1 cellular context compared by ENCODE assay signal in the genomic region with DNA sequence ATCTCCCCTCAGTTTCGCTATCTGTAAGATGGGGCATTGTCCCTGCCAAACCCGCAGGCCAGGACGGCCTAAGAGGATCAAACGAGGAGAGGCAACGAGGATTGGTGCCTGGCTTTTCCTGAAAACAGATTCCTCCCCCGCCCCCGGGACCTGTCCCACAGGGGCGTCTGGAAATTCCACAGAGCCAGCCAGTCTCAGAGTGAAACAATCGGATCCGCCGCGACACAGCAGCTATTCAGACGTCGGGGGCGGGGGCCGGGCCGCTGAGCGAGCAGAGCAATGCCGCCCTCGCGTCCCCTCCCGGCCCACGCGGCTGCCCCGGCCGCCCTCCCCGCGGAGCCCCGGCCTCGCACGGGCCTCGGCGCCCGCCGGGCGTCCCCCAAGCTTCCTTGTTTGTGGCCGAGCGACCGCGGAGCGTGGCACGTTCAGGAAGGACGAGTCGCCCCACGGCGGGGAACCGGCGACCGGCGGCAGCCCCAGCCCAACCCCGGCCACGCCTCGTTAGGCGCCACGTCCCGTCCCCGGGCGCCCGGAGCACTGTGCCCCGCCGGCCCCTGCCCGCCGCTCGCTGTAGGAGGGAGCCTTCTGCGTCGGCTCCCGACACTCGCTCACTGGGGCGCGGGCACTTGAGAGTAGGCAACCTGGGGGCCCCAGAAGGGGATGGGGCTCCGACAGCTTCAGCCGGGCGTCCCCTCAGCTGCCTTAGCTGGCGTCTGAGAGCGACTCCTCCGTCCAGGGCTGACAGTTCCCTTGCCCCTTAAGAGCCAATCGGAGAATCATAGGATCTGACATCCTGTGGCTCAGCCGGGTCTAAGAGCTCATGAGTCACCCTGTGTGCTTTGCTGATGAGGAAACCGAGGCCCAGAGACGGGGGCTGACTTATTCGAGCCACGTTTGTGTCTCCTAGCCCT.
A peak's percentile ranks its signal among the peaks of the same experiment; 100 is the strongest.
TF ChIP-seq lines count a peak whose summit lies in the region.

No MANE protein-coding gene starts in this region.

TF ChIP-seq in GM12878, 131 proteins besides CTCF, POLR2A, EP300 and RAD21 (continues in another document):
- TF ChIP-seq GATAD2B (conservative IDR thresholded peaks at IDR 0.05; ENCODE audit: low read depth) = 0 out of 2 replicates have a peak, but pooled peaks have one; percentile 26
- no peak for TF ChIP-seq POLR2AphosphoS5 (IDR thresholded peaks at IDR 0.05; ENCODE audit: low read length)
- TF ChIP-seq, protein P1, sequence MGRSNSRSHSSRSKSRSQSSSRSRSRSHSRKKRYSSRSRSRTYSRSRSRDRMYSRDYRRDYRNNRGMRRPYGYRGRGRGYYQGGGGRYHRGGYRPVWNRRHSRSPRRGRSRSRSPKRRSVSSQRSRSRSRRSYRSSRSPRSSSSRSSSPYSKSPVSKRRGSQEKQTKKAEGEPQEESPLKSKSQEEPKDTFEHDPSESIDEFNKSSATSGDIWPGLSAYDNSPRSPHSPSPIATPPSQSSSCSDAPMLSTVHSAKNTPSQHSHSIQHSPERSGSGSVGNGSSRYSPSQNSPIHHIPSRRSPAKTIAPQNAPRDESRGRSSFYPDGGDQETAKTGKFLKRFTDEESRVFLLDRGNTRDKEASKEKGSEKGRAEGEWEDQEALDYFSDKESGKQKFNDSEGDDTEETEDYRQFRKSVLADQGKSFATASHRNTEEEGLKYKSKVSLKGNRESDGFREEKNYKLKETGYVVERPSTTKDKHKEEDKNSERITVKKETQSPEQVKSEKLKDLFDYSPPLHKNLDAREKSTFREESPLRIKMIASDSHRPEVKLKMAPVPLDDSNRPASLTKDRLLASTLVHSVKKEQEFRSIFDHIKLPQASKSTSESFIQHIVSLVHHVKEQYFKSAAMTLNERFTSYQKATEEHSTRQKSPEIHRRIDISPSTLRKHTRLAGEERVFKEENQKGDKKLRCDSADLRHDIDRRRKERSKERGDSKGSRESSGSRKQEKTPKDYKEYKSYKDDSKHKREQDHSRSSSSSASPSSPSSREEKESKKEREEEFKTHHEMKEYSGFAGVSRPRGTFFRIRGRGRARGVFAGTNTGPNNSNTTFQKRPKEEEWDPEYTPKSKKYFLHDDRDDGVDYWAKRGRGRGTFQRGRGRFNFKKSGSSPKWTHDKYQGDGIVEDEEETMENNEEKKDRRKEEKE (IDR thresholded peaks at IDR 0.05) = 0 out of 2 replicates have a peak, but pooled peaks have one; percentile 48
- no peak for TF ChIP-seq ZNF207 (IDR thresholded peaks at IDR 0.05; ENCODE audit: borderline replicate concordance)
- TF ChIP-seq, protein P2, sequence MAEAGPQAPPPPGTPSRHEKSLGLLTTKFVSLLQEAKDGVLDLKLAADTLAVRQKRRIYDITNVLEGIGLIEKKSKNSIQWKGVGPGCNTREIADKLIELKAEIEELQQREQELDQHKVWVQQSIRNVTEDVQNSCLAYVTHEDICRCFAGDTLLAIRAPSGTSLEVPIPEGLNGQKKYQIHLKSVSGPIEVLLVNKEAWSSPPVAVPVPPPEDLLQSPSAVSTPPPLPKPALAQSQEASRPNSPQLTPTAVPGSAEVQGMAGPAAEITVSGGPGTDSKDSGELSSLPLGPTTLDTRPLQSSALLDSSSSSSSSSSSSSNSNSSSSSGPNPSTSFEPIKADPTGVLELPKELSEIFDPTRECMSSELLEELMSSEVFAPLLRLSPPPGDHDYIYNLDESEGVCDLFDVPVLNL (IDR thresholded peaks at IDR 0.05; ENCODE audit: low read depth, low read length) = no peak
- no peak for TF ChIP-seq HCFC1 (IDR thresholded peaks at IDR 0.05; ENCODE audit: low read length)
- peak; percentile 56 for TF ChIP-seq SUZ12 (IDR thresholded peaks at IDR 0.05; ENCODE audit: unreplicated experiment)
- TF ChIP-seq, protein P3, sequence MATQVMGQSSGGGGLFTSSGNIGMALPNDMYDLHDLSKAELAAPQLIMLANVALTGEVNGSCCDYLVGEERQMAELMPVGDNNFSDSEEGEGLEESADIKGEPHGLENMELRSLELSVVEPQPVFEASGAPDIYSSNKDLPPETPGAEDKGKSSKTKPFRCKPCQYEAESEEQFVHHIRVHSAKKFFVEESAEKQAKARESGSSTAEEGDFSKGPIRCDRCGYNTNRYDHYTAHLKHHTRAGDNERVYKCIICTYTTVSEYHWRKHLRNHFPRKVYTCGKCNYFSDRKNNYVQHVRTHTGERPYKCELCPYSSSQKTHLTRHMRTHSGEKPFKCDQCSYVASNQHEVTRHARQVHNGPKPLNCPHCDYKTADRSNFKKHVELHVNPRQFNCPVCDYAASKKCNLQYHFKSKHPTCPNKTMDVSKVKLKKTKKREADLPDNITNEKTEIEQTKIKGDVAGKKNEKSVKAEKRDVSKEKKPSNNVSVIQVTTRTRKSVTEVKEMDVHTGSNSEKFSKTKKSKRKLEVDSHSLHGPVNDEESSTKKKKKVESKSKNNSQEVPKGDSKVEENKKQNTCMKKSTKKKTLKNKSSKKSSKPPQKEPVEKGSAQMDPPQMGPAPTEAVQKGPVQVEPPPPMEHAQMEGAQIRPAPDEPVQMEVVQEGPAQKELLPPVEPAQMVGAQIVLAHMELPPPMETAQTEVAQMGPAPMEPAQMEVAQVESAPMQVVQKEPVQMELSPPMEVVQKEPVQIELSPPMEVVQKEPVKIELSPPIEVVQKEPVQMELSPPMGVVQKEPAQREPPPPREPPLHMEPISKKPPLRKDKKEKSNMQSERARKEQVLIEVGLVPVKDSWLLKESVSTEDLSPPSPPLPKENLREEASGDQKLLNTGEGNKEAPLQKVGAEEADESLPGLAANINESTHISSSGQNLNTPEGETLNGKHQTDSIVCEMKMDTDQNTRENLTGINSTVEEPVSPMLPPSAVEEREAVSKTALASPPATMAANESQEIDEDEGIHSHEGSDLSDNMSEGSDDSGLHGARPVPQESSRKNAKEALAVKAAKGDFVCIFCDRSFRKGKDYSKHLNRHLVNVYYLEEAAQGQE (IDR thresholded peaks at IDR 0.05; ENCODE audit: low read depth, low read length) = no peak
- peak; percentile 58; the same call in 1 of the 2 replicates for TF ChIP-seq PAX5 (IDR thresholded peaks at IDR 0.05; ENCODE audit: borderline replicate concordance, low read depth, low read length)
- TF ChIP-seq RUNX3 (IDR thresholded peaks at IDR 0.05; ENCODE audit: low read length) = no peak
- TF ChIP-seq SMARCA5 (IDR thresholded peaks at IDR 0.05) = no peak
- TF ChIP-seq FOS (IDR thresholded peaks at IDR 0.05; ENCODE audit: borderline replicate concordance, extremely low read depth, insufficient read length) = no peak
- no peak for TF ChIP-seq NR2C2 (IDR thresholded peaks at IDR 0.05; ENCODE audit: borderline replicate concordance, control insufficient read depth, insufficient read length, low read depth)
- no peak for TF ChIP-seq YY1 (IDR thresholded peaks at IDR 0.05; ENCODE audit: low read depth, low read length)
- TF ChIP-seq SIN3A (IDR thresholded peaks at IDR 0.05; ENCODE audit: low read depth, low read length) = no peak
- TF ChIP-seq MTA2 (IDR thresholded peaks at IDR 0.05; ENCODE audit: low read depth) = no peak
- no peak for TF ChIP-seq TBL1XR1 (IDR thresholded peaks at IDR 0.05; ENCODE audit: low read depth, low read length)
- no peak for TF ChIP-seq WRNIP1 (IDR thresholded peaks at IDR 0.05; ENCODE audit: borderline replicate concordance, low read depth, low read length)
- no peak for TF ChIP-seq SMAD5 (IDR thresholded peaks at IDR 0.05; ENCODE audit: low read depth)
- TF ChIP-seq MXI1 (IDR thresholded peaks at IDR 0.05; ENCODE audit: low read depth, low read length) = no peak
- TF ChIP-seq, protein P4, sequence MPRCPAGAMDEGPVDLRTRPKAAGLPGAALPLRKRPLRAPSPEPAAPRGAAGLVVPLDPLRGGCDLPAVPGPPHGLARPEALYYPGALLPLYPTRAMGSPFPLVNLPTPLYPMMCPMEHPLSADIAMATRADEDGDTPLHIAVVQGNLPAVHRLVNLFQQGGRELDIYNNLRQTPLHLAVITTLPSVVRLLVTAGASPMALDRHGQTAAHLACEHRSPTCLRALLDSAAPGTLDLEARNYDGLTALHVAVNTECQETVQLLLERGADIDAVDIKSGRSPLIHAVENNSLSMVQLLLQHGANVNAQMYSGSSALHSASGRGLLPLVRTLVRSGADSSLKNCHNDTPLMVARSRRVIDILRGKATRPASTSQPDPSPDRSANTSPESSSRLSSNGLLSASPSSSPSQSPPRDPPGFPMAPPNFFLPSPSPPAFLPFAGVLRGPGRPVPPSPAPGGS (IDR thresholded peaks at IDR 0.05; ENCODE audit: borderline replicate concordance, insufficient read depth, low read depth, low read length, poor library complexity, severe bottlenecking) = no peak
- TF ChIP-seq IKZF1 (conservative IDR thresholded peaks at IDR 0.05) = peak; percentile 71
- TF ChIP-seq ZSCAN29 (IDR thresholded peaks at IDR 0.05) = no peak
- peak in 1 of 2 experiments; percentile 14; a peak in 1 of 4 replicates for TF ChIP-seq IKZF2 (IDR thresholded peaks at IDR 0.05)
- TF ChIP-seq POLR2AphosphoS2 (IDR thresholded peaks at IDR 0.05; ENCODE audit: low read depth, low read length) = no peak
- TF ChIP-seq, protein P5, sequence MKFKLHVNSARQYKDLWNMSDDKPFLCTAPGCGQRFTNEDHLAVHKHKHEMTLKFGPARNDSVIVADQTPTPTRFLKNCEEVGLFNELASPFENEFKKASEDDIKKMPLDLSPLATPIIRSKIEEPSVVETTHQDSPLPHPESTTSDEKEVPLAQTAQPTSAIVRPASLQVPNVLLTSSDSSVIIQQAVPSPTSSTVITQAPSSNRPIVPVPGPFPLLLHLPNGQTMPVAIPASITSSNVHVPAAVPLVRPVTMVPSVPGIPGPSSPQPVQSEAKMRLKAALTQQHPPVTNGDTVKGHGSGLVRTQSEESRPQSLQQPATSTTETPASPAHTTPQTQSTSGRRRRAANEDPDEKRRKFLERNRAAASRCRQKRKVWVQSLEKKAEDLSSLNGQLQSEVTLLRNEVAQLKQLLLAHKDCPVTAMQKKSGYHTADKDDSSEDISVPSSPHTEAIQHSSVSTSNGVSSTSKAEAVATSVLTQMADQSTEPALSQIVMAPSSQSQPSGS (IDR thresholded peaks at IDR 0.05; ENCODE audit: low read length) = no peak
- no peak for TF ChIP-seq ZNF384 (IDR thresholded peaks at IDR 0.05; ENCODE audit: borderline replicate concordance, low read depth, low read length)
- peak; percentile 68 to 91; a peak in 3 of 4 replicates for TF ChIP-seq BHLHE40 (IDR thresholded peaks at IDR 0.05; ENCODE audit: borderline replicate concordance in 1 of 2, low read depth in 2 of 2, low read length in 1 of 2)
- TF ChIP-seq KLF5 (IDR thresholded peaks at IDR 0.05; ENCODE audit: partially characterized antibody) = no peak
- TF ChIP-seq, protein P6, sequence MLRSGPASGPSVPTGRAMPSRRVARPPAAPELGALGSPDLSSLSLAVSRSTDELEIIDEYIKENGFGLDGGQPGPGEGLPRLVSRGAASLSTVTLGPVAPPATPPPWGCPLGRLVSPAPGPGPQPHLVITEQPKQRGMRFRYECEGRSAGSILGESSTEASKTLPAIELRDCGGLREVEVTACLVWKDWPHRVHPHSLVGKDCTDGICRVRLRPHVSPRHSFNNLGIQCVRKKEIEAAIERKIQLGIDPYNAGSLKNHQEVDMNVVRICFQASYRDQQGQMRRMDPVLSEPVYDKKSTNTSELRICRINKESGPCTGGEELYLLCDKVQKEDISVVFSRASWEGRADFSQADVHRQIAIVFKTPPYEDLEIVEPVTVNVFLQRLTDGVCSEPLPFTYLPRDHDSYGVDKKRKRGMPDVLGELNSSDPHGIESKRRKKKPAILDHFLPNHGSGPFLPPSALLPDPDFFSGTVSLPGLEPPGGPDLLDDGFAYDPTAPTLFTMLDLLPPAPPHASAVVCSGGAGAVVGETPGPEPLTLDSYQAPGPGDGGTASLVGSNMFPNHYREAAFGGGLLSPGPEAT (IDR thresholded peaks at IDR 0.05; ENCODE audit: low read depth) = no peak
- TF ChIP-seq RAD51 (IDR thresholded peaks at IDR 0.05) = no peak
- TF ChIP-seq BACH1 (IDR thresholded peaks at IDR 0.05; ENCODE audit: borderline replicate concordance) = no peak
- TF ChIP-seq, protein P7, sequence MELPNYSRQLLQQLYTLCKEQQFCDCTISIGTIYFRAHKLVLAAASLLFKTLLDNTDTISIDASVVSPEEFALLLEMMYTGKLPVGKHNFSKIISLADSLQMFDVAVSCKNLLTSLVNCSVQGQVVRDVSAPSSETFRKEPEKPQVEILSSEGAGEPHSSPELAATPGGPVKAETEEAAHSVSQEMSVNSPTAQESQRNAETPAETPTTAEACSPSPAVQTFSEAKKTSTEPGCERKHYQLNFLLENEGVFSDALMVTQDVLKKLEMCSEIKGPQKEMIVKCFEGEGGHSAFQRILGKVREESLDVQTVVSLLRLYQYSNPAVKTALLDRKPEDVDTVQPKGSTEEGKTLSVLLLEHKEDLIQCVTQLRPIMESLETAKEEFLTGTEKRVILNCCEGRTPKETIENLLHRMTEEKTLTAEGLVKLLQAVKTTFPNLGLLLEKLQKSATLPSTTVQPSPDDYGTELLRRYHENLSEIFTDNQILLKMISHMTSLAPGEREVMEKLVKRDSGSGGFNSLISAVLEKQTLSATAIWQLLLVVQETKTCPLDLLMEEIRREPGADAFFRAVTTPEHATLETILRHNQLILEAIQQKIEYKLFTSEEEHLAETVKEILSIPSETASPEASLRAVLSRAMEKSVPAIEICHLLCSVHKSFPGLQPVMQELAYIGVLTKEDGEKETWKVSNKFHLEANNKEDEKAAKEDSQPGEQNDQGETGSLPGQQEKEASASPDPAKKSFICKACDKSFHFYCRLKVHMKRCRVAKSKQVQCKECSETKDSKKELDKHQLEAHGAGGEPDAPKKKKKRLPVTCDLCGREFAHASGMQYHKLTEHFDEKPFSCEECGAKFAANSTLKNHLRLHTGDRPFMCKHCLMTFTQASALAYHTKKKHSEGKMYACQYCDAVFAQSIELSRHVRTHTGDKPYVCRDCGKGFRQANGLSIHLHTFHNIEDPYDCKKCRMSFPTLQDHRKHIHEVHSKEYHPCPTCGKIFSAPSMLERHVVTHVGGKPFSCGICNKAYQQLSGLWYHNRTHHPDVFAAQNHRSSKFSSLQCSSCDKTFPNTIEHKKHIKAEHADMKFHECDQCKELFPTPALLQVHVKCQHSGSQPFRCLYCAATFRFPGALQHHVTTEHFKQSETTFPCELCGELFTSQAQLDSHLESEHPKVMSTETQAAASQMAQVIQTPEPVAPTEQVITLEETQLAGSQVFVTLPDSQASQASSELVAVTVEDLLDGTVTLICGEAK (IDR thresholded peaks at IDR 0.05; ENCODE audit: borderline replicate concordance) = no peak
- TF ChIP-seq LARP7 (IDR thresholded peaks at IDR 0.05) = no peak
- TF ChIP-seq SPI1 (IDR thresholded peaks at IDR 0.05; ENCODE audit: borderline replicate concordance, insufficient read depth, low read depth, low read length) = no peak
- TF ChIP-seq, protein P8, sequence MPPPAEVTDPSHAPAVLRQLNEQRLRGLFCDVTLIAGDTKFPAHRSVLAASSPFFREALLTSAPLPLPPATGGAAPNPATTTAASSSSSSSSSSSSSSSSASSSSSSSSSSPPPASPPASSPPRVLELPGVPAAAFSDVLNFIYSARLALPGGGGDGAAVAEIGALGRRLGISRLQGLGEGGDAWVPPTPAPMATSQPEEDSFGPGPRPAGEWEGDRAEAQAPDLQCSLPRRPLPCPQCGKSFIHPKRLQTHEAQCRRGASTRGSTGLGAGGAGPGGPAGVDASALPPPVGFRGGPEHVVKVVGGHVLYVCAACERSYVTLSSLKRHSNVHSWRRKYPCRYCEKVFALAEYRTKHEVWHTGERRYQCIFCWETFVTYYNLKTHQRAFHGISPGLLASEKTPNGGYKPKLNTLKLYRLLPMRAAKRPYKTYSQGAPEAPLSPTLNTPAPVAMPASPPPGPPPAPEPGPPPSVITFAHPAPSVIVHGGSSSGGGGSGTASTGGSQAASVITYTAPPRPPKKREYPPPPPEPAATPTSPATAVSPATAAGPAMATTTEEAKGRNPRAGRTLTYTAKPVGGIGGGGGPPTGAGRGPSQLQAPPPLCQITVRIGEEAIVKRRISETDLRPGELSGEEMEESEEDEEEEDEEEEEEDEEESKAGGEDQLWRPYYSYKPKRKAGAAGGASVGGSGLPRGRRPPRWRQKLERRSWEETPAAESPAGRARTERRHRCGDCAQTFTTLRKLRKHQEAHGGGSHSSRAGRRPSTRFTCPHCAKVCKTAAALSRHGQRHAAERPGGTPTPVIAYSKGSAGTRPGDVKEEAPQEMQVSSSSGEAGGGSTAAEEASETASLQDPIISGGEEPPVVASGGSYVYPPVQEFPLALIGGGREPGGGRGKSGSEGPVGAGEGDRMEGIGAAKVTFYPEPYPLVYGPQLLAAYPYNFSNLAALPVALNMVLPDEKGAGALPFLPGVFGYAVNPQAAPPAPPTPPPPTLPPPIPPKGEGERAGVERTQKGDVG (CRISPR knock-in tag; IDR thresholded peaks at IDR 0.05) = no peak
